ENCODE assay signal across 13 cellular contexts in the genomic region with DNA sequence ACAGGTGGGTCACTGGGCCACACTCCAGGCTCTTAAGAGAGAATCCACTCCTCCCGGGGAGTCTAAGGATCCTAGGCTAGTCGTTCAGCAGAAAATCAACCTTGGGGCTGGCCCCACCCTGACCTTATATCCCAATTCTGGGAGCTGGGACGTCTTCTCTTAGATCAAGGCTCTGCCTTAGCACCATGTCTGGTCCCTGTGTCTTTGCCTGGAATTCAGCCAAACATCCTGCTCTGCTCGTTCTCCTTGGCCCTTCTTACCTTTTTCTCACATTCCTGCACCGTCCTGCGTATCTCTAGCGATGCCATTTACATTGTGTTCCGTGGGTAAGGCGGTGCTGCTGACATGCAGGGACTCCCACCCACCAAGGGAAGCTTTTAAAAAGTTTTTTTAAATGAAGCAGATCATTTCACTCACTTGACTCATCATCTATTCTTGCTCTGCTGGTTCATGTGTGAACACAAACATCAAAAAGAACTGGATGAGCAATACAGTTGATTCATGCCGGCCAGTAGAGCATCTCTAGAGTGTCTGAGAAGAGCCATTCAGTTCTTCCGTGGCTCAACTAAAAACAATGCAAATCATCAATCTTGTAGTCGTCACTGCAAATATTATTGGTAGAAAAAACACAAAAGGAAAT. TPM values are rescaled to one million over a fixed set of nuclear protein-coding genes. Genes with fewer than 3 reads are reported as not detected.
DNase-seq lines count a peak whose midpoint lies in the region; ATAC-seq, FAIRE-seq and TF ChIP-seq lines count a peak whose summit lies in the region.
"Had no signal": no experiment of that assay in that cellular context is flagged by ENCODE, and none has a peak within 500 bp of the region (broad histone marks: within the 10 kb centered on the region; RNA-seq: fewer than 3 reads in every experiment).

No MANE protein-coding gene starts in this region.

- H3K4me3 ChIP-seq in brain microvascular endothelial cell (ENCODE audit: low read depth, low read length), result no peak overlapping the region
- H3K4me3 ChIP-seq: adrenal gland had no signal

- peak; percentile 40 for DNase-seq in Caki2 (ENCODE audit: low read depth)
- DNase-seq in HTR-8/SVneo (ENCODE audit: insufficient read length, low spot score), result peak; percentile 20
- DNase-seq in brain microvascular endothelial cell, result peak; percentile 86
- peak; percentile 93 for DNase-seq in kidney glomerular epithelial cell (lab: John Stamatoyannopoulos, UW)
- no peak for DNase-seq in SIG-M5 (lab: John Stamatoyannopoulos, UW)
- no peak for DNase-seq in DMS79 treated with DMSO at 0.1 percent for 48 hours (lab: John Stamatoyannopoulos, UW)
- DNase-seq in GM19238 (ENCODE audit: insufficient read length, low spot score), result no peak
- DNase-seq: adrenal gland; CD8-positive, alpha-beta memory T cell; effector CD8-positive, alpha-beta T cell; stimulated activated CD4-positive, alpha-beta T cell treated with anti-CD3 and anti-CD28 coated beads, Interleukin-4, amount 100 ng/mL, for 24 hours; stimulated activated naive CD8-positive, alpha-beta T cell treated with anti-CD3 and anti-CD28 coated beads, Interleukin-15, amount 100 ng/mL, for 72 hours had no signal

- FAIRE-seq in HTR-8/SVneo (lab: Jason Lieb, UNC), result no peak

- no peak overlapping the region for H3K27ac ChIP-seq in brain microvascular endothelial cell
- H3K27ac ChIP-seq: adrenal gland had no signal

- TF ChIP-seq CTCF in brain microvascular endothelial cell (IDR thresholded peaks at IDR 0.05; ENCODE audit: low read depth, low read length, missing control alignments), result no peak

- no peaks in the 10 kb centered on the region for H3K36me3 ChIP-seq in brain microvascular endothelial cell (replicated peaks)
- H3K36me3 ChIP-seq: adrenal gland had no signal

- in situ Hi-C loops in Caki2 (cut with HindIII; ENCODE audit: low pct_unique_long_range_greater_than_20kb, low sequenced_read_pairs) (no loop called here), brain microvascular endothelial cell (cut with HindIII; ENCODE audit: low pct_ligation_motif_present, low sequenced_read_pairs) (no loop called here)

- ATAC-seq in HG03457 (IDR thresholded peaks at IDR 0.05; ENCODE audit: unreplicated experiment), result no peak
- ATAC-seq: stimulated activated naive CD8-positive, alpha-beta T cell treated with anti-CD3 and anti-CD28 coated beads, Interleukin-15, amount 100 ng/mL, for 72 hours had no signal

- H3K27me3 ChIP-seq in brain microvascular endothelial cell (replicated peaks), result no peaks in the 10 kb centered on the region
- H3K27me3 ChIP-seq: adrenal gland had no signal

RNA-seq across cellular contexts. Expression of gene KCNK13, which starts 50.2 kb away (rescaled TPM):
- total RNA-seq in Caki2 (2014; rRNA removed; shearing (Covaris generic); ENCODE audit: low replicate concordance), result 0.95 TPM in 1 of 2 replicates, not detected in the other

Comparison
In these comparisons a context has a peak if more than half of its experiments do, and no peak if none do; other contexts are left out.
1. DNase-seq: peak in Caki2 (single experiment), HTR-8/SVneo (single experiment), brain microvascular endothelial cell (single experiment) and kidney glomerular epithelial cell (single experiment); none in SIG-M5 (single experiment), DMS79 treated with DMSO at 0.1 percent for 48 hours (single experiment) and GM19238 (single experiment).